Comparison of ENCODE assay signal across 12 cellular contexts in the genomic region with DNA sequence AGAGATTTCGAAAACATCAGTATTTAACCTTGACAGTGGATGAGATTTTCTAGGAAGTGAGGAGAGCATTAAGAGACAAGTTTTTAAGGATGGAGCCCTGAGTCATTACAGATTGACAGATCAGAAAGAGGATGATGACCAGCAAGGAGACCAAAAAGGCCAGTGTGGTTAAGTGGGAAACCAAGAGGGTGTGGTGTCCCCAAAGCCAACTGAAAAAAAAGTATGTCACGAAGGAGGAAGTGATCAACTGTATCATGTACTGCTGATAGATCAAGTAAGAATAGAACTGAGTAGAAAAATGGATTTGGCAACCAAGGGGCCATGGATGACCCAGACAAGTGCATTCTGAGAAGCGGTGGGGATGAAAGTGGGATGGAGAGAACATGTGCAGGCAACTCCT.
"Had no signal": no experiment of that assay in that cellular context is flagged by ENCODE, and none has a peak within 500 bp of the region (broad histone marks: within the 10 kb centered on the region; RNA-seq: fewer than 3 reads in every experiment).

No MANE protein-coding gene starts in this region.

- H3K4me3 Mint-ChIP-seq: activated T-cell treated with anti-CD3 and anti-CD28 coated beads, Interleukin-2, amount 50 U/mL, for 72 hours; neural crest cell had no signal

- H3K27ac Mint-ChIP-seq: activated T-cell treated with anti-CD3 and anti-CD28 coated beads, Interleukin-2, amount 50 U/mL, for 72 hours had no signal

- H3K27ac ChIP-seq: ascending aorta, dorsolateral prefrontal cortex, ovary, stomach, thoracic aorta had no signal

- ATAC-seq: activated CD4-positive, CD25-positive, alpha-beta regulatory T cell treated with anti-CD3 and anti-CD28 coated beads, Interleukin-2, amount 50 U/mL, for 24 hours; activated T-cell treated with anti-CD3 and anti-CD28 coated beads, Interleukin-2, amount 50 U/mL, for 72 hours; esophagus mucosa had no signal

- H3K4me1 ChIP-seq: ascending aorta, stomach had no signal

- H3K4me3 ChIP-seq: ascending aorta, dorsolateral prefrontal cortex, ovary, stomach, thoracic aorta had no signal

- DNase-seq: activated CD4-positive, alpha-beta T cell treated with anti-CD3 and anti-CD28 coated beads, Interleukin-2, amount 50 U/mL, for 48 hours; activated T-cell treated with anti-CD3 and anti-CD28 coated beads, Interleukin-2, amount 50 U/mL, for 72 hours; dorsolateral prefrontal cortex; ovary; stimulated activated CD4-positive, alpha-beta T cell treated with anti-CD3 and anti-CD28 coated beads, Interleukin-4, amount 100 ng/mL, for 1 hour; stimulated activated CD8-positive, alpha-beta memory T cell treated with anti-CD3 and anti-CD28 coated beads, Interleukin-4, amount 100 ng/mL, for 48 hours; stomach had no signal

- H3K36me3 ChIP-seq: ascending aorta, ovary, stomach, thoracic aorta had no signal

- H3K27me3 ChIP-seq: ascending aorta, dorsolateral prefrontal cortex, ovary, stomach had no signal

- H3K9me3 ChIP-seq: ascending aorta, ovary, stomach, thoracic aorta had no signal
